8 cellular contexts compared by ENCODE assay signal in genomic region chr6:42251911-42252637, GRCh38. TPM values are rescaled to one million over a fixed set of nuclear protein-coding genes. Genes with fewer than 3 reads are reported as not detected.
DNase-seq lines count a peak whose midpoint lies in the region; ATAC-seq lines count a peak whose summit lies in the region.

No MANE protein-coding gene starts in this region.

- H3K27me3 ChIP-seq in aorta (ENCODE audit: control insufficient read depth in 1 of 2, insufficient read depth in 2 of 2, low read length in 1 of 2) = no peaks in the 10 kb centered on the region

- intact Hi-C loops in left colon (cut with DNase I, micrococcal nuclease) (no loop called here), aorta (cut with DNase I) (no loop called here)

- peak overlapping the region; percentile 56 to 80 for H3K27ac Mint-ChIP-seq in activated naive CD4-positive, alpha-beta T cell treated with anti-CD3 and anti-CD28 coated beads, Interleukin-2, amount 50 U/mL, for 72 hours

- no peak overlapping the region for H3K4me3 ChIP-seq in aorta (ENCODE audit: low read length in 2 of 2)

- peaks cover 0 to 11% of the 10 kb centered on the region in 2 donors for H3K36me3 Mint-ChIP-seq in activated naive CD4-positive, alpha-beta T cell treated with anti-CD3 and anti-CD28 coated beads, Interleukin-2, amount 50 U/mL, for 72 hours

- ATAC-seq in activated naive CD4-positive, alpha-beta T cell treated with anti-CD3 and anti-CD28 coated beads, Interleukin-2, amount 50 U/mL, for 72 hours = peak in 1 of 2 donors; percentile 14
- peak; percentile 90 for ATAC-seq in left colon
- ATAC-seq in aorta (ENCODE audit: low FRiP score) = peak; percentile 77
- ATAC-seq in GM21381 (IDR thresholded peaks at IDR 0.05; ENCODE audit: unreplicated experiment) = no peak
- no peak for ATAC-seq in GM21515 (IDR thresholded peaks at IDR 0.05; ENCODE audit: unreplicated experiment)

- H3K9me3 ChIP-seq in aorta (ENCODE audit: control insufficient read depth, low read length) = no peaks in the 10 kb centered on the region

- 34 to 39% methylated on average over 9 of the region's 9 CpGs for WGBS in aorta, 2 donors

- DNase-seq in activated naive CD4-positive, alpha-beta T cell treated with anti-CD3 and anti-CD28 coated beads, Interleukin-2, amount 50 U/mL, for 72 hours (ENCODE audit: low spot score in 2 of 2) = no peak
- DNase-seq in activated naive CD4-positive, alpha-beta T cell treated with anti-CD3 and anti-CD28 coated beads, Interleukin-2, amount 50 U/mL, for 16 hours = no peak
- peak; percentile 14 for DNase-seq in amniotic epithelial cell (ENCODE audit: low read depth)
- peak in 1 of 2 donors; percentile 63 for DNase-seq in left colon
- DNase-seq in aorta = peak; percentile 69 to 84
- no peak for DNase-seq in NCI-H226

- H3K9me3 Mint-ChIP-seq in activated naive CD4-positive, alpha-beta T cell treated with anti-CD3 and anti-CD28 coated beads, Interleukin-2, amount 50 U/mL, for 72 hours = no peaks in the 10 kb centered on the region

- H3K27ac ChIP-seq in aorta (ENCODE audit: low read depth in 1 of 2, low read length in 2 of 2) = no peak overlapping the region

- H3K4me1 ChIP-seq in aorta (ENCODE audit: control insufficient read depth in 1 of 2, insufficient read depth in 2 of 2, low read length in 2 of 2) = no peaks in the 10 kb centered on the region

- H3K36me3 ChIP-seq in aorta (ENCODE audit: control insufficient read depth in 1 of 2, insufficient read depth in 2 of 2, low read length in 1 of 2) = no peaks in the 10 kb centered on the region

RNA-seq across cellular contexts. Expression of gene MRPS10, which starts 34.4 kb away (rescaled TPM):
- 10 to 100 TPM; 30.8 to 37.4 TPM for total RNA-seq in activated naive CD4-positive, alpha-beta T cell treated with anti-CD3 and anti-CD28 coated beads, Interleukin-2, amount 50 U/mL, for 72 hours
- total RNA-seq in left colon (10 to 100 TPM; 24.9 to 30.6 TPM), aorta (10 to 100 TPM; 20.2 to 24.3 TPM)
- 10 to 100 TPM; 17.7 to 28.4 TPM for polyA plus RNA-seq in aorta

RNA-seq across cellular contexts. Expression of gene GUCA1B, which starts 57.3 kb away (rescaled TPM):
- 1 to 10 TPM; 2.7 to 7.6 TPM for total RNA-seq in activated naive CD4-positive, alpha-beta T cell treated with anti-CD3 and anti-CD28 coated beads, Interleukin-2, amount 50 U/mL, for 72 hours
- total RNA-seq in left colon = 1 to 10 TPM in 1 of 2 donors, not detected in 1; 1.0 TPM
- 1 to 10 TPM; 2.0 to 4.1 TPM for total RNA-seq in aorta
- polyA plus RNA-seq in aorta = 1 to 10 TPM in 1 of 2 donors, under 1 TPM in 1; 0.88 to 2.4 TPM

Comparison
In these comparisons a context has a peak if more than half of its experiments do, and no peak if none do; other contexts are left out.
1. ATAC-seq: peak in left colon (single experiment) and aorta (single experiment); none in GM21381 (single experiment) and GM21515 (single experiment).
2. DNase-seq: peak in amniotic epithelial cell (single experiment) and aorta (2 of 2); none in activated naive CD4-positive, alpha-beta T cell treated with anti-CD3 and anti-CD28 coated beads, Interleukin-2, amount 50 U/mL, for 72 hours (0 of 2), activated naive CD4-positive, alpha-beta T cell treated with anti-CD3 and anti-CD28 coated beads, Interleukin-2, amount 50 U/mL, for 16 hours (single experiment) and NCI-H226 (single experiment).